Comparison of ENCODE assay signal across 9 cellular contexts in the genomic region with DNA sequence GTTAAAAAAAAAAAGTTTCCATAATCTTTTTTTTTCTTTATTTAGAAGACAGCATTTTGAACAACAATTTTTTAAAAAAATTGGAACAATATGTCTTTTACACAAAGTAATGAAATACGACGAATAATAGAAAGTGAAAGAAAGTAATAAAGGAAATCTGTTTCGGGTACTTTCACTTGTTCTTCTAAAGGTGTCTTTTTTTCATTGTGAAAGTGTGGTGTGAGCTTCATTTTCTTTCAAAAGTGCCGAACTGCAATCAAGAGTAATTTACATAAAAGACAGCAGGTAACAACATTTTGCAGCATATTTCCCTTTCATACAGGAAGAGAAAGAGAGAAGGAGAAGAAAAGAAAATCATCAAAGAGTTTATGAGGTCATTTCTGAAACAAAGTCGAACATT.
DNase-seq lines count a peak whose midpoint lies in the region; ATAC-seq and TF ChIP-seq lines count a peak whose summit lies in the region.
"Had no signal": no experiment of that assay in that cellular context is flagged by ENCODE, and none has a peak within 500 bp of the region (broad histone marks: within the 10 kb centered on the region; RNA-seq: fewer than 3 reads in every experiment).

No MANE protein-coding gene starts in this region.

- intact Hi-C loops in activated CD4-positive, alpha-beta T cell treated with anti-CD3 and anti-CD28 coated beads, Interleukin-2, amount 10 ng/mL, durations not matched to agents 24 days and 14 days (cut with micrococcal nuclease), result no loop called here
- intact Hi-C loops in MCF 10A (cut with micrococcal nuclease), result loop anchor here (10.0 kb wide), 1 partner anchor 118 kb away; no protein-coding TSS in a partner anchor

- TF ChIP-seq CTCF in MCF 10A (IDR thresholded peaks at IDR 0.05; ENCODE audit: unreplicated experiment), result no peak

- H3K4me1 Mint-ChIP-seq in activated CD4-positive, alpha-beta T cell treated with anti-CD3 and anti-CD28 coated beads, Interleukin-2, amount 10 ng/mL, durations not matched to agents 24 days and 14 days, result no peaks in the 10 kb centered on the region
- H3K4me1 Mint-ChIP-seq in MCF 10A (ENCODE audit: insufficient read depth, unreplicated experiment), result peaks cover 9% of the 10 kb centered on the region
- peaks cover 6% of the 10 kb centered on the region in 2 donors for H3K4me1 Mint-ChIP-seq in stimulated activated naive B cell treated with anti-CD40 and anti-IgM and Interleukin-4, amounts not matched to agents 10 μg/mL and 1 μg/mL and 100 μg/mL, for 72 hours

- no TSS peak for BruUV-seq in MCF 10A (replicated peaks; lab: Mats Ljungman, UMichigan)

- DNase-seq in activated CD4-positive, alpha-beta T cell treated with anti-CD3 and anti-CD28 coated beads, Interleukin-2, amount 10 ng/mL, durations not matched to agents 24 days and 14 days, result no peak
- no peak for DNase-seq in activated CD4-positive, alpha-beta T cell treated with anti-CD3 and anti-CD28 coated beads for 1 hour
- DNase-seq in MCF 10A (ENCODE audit: unreplicated experiment) (peak; percentile 22), germinal center (ENCODE audit: low spot score) (no peak), mucosa of gallbladder (ENCODE audit: low spot score) (no peak), NCI-H1436 (lab: John Stamatoyannopoulos, UW) (no peak)
- no peak for DNase-seq in stimulated activated naive B cell treated with anti-CD40 and anti-IgM and Interleukin-4, amounts not matched to agents 10 μg/mL and 1 μg/mL and 100 μg/mL, for 72 hours
- DNase-seq: adrenal gland had no signal

- no peak overlapping the region for H3K27ac Mint-ChIP-seq in activated CD4-positive, alpha-beta T cell treated with anti-CD3 and anti-CD28 coated beads, Interleukin-2, amount 10 ng/mL, durations not matched to agents 24 days and 14 days
- H3K27ac Mint-ChIP-seq in MCF 10A (ENCODE audit: low read depth, unreplicated experiment), result peak overlapping the region; percentile 95
- peak overlapping the region; percentile 43 for H3K27ac Mint-ChIP-seq in stimulated activated naive B cell treated with anti-CD40 and anti-IgM and Interleukin-4, amounts not matched to agents 10 μg/mL and 1 μg/mL and 100 μg/mL, for 72 hours

- no peaks in the 10 kb centered on the region for H3K9me3 Mint-ChIP-seq in activated CD4-positive, alpha-beta T cell treated with anti-CD3 and anti-CD28 coated beads, Interleukin-2, amount 10 ng/mL, durations not matched to agents 24 days and 14 days
- no peaks in the 10 kb centered on the region for H3K9me3 Mint-ChIP-seq in MCF 10A (ENCODE audit: unreplicated experiment)
- no peaks in the 10 kb centered on the region for H3K9me3 Mint-ChIP-seq in stimulated activated naive B cell treated with anti-CD40 and anti-IgM and Interleukin-4, amounts not matched to agents 10 μg/mL and 1 μg/mL and 100 μg/mL, for 72 hours

- H3K4me3 Mint-ChIP-seq in activated CD4-positive, alpha-beta T cell treated with anti-CD3 and anti-CD28 coated beads, Interleukin-2, amount 10 ng/mL, durations not matched to agents 24 days and 14 days, result peak overlapping the region; percentile 51
- peak overlapping the region; percentile 78 for H3K4me3 Mint-ChIP-seq in MCF 10A (ENCODE audit: unreplicated experiment)
- peak overlapping the region; percentile 82 to 90 for H3K4me3 Mint-ChIP-seq in stimulated activated naive B cell treated with anti-CD40 and anti-IgM and Interleukin-4, amounts not matched to agents 10 μg/mL and 1 μg/mL and 100 μg/mL, for 72 hours

- CTCF ChIA-PET in MCF 10A (lab: Yijun Ruan, JAX), result interaction anchor here (0.5 to 1.1 kb wide), 4 partner anchors 15 to 120 kb away, joined by 3 to 5 read pairs (median 3); no protein-coding TSS in a partner anchor

- POLR2A ChIA-PET in MCF 10A (lab: Yijun Ruan, JAX), result interaction anchor here (0.6 to 7.6 kb wide), 5 partner anchors 15 to 110 kb away, joined by 4 to 69 read pairs (median 6); no protein-coding TSS in a partner anchor

- no peaks in the 10 kb centered on the region for H3K36me3 Mint-ChIP-seq in activated CD4-positive, alpha-beta T cell treated with anti-CD3 and anti-CD28 coated beads, Interleukin-2, amount 10 ng/mL, durations not matched to agents 24 days and 14 days (ENCODE audit: low read depth)
- H3K36me3 Mint-ChIP-seq in MCF 10A (ENCODE audit: insufficient read depth, unreplicated experiment), result no peaks in the 10 kb centered on the region
- H3K36me3 Mint-ChIP-seq in stimulated activated naive B cell treated with anti-CD40 and anti-IgM and Interleukin-4, amounts not matched to agents 10 μg/mL and 1 μg/mL and 100 μg/mL, for 72 hours, result no peaks in the 10 kb centered on the region

- peak; percentile 53 for ATAC-seq in HG03575 (IDR thresholded peaks at IDR 0.05; ENCODE audit: extremely low read depth, insufficient number of reproducible peaks, low FRiP score, unreplicated experiment)
- ATAC-seq in stimulated activated naive B cell treated with anti-CD40 and anti-IgM and Interleukin-4, amounts not matched to agents 10 μg/mL and 1 μg/mL and 100 μg/mL, for 72 hours (replicated peaks), result peak; percentile 23 to 36

- no peaks in the 10 kb centered on the region for H3K27me3 Mint-ChIP-seq in activated CD4-positive, alpha-beta T cell treated with anti-CD3 and anti-CD28 coated beads, Interleukin-2, amount 10 ng/mL, durations not matched to agents 24 days and 14 days
- H3K27me3 Mint-ChIP-seq in MCF 10A (ENCODE audit: insufficient read depth, unreplicated experiment), result no peaks in the 10 kb centered on the region
- H3K27me3 Mint-ChIP-seq in stimulated activated naive B cell treated with anti-CD40 and anti-IgM and Interleukin-4, amounts not matched to agents 10 μg/mL and 1 μg/mL and 100 μg/mL, for 72 hours, result no peaks in the 10 kb centered on the region
